ENCODE assay signal across 1 cellular context in the genomic region with DNA sequence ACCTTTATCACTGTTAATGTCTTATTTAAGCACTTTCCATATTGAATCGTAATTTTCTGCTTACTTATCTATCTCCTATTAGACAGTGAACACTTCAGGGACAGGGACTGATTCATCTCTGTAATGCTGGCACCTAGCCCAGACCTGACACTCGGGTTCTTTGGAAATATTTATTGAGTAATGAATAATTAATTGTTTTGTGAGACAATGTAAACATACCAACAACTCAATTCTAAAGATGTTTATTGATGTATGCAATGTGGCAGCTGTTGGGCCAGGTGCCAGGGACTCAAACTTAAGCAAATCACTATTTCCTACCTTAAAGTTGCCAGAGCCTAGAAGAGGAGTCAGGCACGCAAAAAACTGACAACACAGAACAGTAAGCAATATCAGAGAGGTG.
TF ChIP-seq lines count a peak whose summit lies in the region.

No MANE protein-coding gene starts in this region.

TF ChIP-seq in HepG2, 621 proteins besides CTCF, POLR2A, EP300 and RAD21 (continued from another document):
- TF ChIP-seq POLR2AphosphoS5 (IDR thresholded peaks at IDR 0.05; ENCODE audit: low read depth, low read length) (no peak), ZSCAN25 (CRISPR knock-in tag; IDR thresholded peaks at IDR 0.05) (no peak), DNMT3B (CRISPR knock-in tag; conservative IDR thresholded peaks at IDR 0.05) (no peak), ZNF224 (CRISPR knock-in tag; IDR thresholded peaks at IDR 0.05) (no peak), NR1H2 (CRISPR knock-in tag; IDR thresholded peaks at IDR 0.05; ENCODE audit: borderline replicate concordance, low read depth) (no peak), SP5 (CRISPR knock-in tag; IDR thresholded peaks at IDR 0.05; ENCODE audit: borderline replicate concordance, low read depth) (no peak), ZNF550 (CRISPR knock-in tag; IDR thresholded peaks at IDR 0.05; ENCODE audit: borderline replicate concordance) (no peak), ZNF775 (CRISPR knock-in tag; IDR thresholded peaks at IDR 0.05; ENCODE audit: borderline replicate concordance) (no peak), USF2 (IDR thresholded peaks at IDR 0.05; ENCODE audit: low read depth, low read length) (no peak), USF2 (CRISPR knock-in tag; IDR thresholded peaks at IDR 0.05; ENCODE audit: borderline replicate concordance) (no peak)
